Comparison of ENCODE assay signal across 22 cellular contexts in the genomic region with DNA sequence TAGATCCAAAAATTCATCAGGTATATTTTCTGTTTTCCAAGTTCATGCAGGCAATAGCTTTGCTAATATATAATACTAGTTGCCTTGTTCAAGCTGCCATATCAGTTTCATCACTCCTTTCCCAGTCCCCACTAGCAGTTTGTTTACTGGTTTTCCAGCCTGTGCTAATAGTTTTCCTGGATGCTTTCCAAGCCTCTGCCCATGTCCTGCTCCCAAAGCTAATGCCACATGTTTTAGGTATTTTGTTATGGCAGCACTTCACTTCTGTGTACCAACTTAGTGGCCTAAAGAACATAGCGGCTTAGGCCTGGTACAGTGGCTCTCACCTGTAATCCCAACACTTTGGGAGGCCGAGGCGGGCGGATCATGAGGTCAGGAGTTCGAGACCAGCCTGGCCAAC. TPM values are rescaled to one million over a fixed set of nuclear protein-coding genes. Genes with fewer than 3 reads are reported as not detected.
DNase-seq lines count a peak whose midpoint lies in the region; FAIRE-seq and TF ChIP-seq lines count a peak whose summit lies in the region.
"Had no signal": no experiment of that assay in that cellular context is flagged by ENCODE, and none has a peak within 500 bp of the region (broad histone marks: within the 10 kb centered on the region; RNA-seq: fewer than 3 reads in every experiment).

No MANE protein-coding gene starts in this region.

- no peak overlapping the region for H2BK15ac ChIP-seq in mesenchymal stem cell (ENCODE audit: low read depth, poor library complexity, severe bottlenecking)

- H2AFZ ChIP-seq in GM23248 (no peak overlapping the region), mesenchymal stem cell (ENCODE audit: low read depth, low read length) (no peak overlapping the region)

- in situ Hi-C loops in GM23248 (cut with MboI), result no loop called here

- no peak overlapping the region for H3K9ac ChIP-seq in GM23248
- no peak overlapping the region for H3K9ac ChIP-seq in mesenchymal stem cell (ENCODE audit: low read length)

- WGBS in GM23248 (ENCODE audit: low coverage in 1 of 2, low lambda C conversion rate in 2 of 2, missing lambda C conversion rate in 2 of 2), 2 experiments, result 97 to 99% methylated on average over 5 of the region's 5 CpGs
- 99% methylated on average over 4 of the region's 5 CpGs for WGBS in mesenchymal stem cell

- H3K4ac ChIP-seq in mesenchymal stem cell (ENCODE audit: low read depth in 1 of 2, low read length in 2 of 2), result no peak overlapping the region

- no peak overlapping the region for H3K4me3 ChIP-seq in GM23248
- H3K4me3 ChIP-seq in mesenchymal stem cell (ENCODE audit: insufficient read depth in 1 of 2, low read depth in 1 of 2, low read length in 2 of 2), result no peak overlapping the region
- H3K4me3 ChIP-seq: K562, SJSA1 had no signal

- H2BK5ac ChIP-seq in mesenchymal stem cell (ENCODE audit: low read depth, low read length, poor library complexity, severe bottlenecking), result no peak overlapping the region

- H3F3A ChIP-seq in GM23248 (ENCODE audit: insufficient read depth), result no peaks in the 10 kb centered on the region

- no peak overlapping the region for H3K23ac ChIP-seq in mesenchymal stem cell (ENCODE audit: low read length in 2 of 2)

- H3K4me1 ChIP-seq in GM23248 (ENCODE audit: insufficient read depth), result no peaks in the 10 kb centered on the region
- H3K4me1 ChIP-seq in mesenchymal stem cell (ENCODE audit: control insufficient read depth, insufficient read depth, low read depth, low read length), result no peaks in the 10 kb centered on the region
- H3K4me1 ChIP-seq: SJSA1 had no signal

- no peaks in the 10 kb centered on the region for H4K20me1 ChIP-seq in GM23248 (ENCODE audit: insufficient read depth)

- no peak for TF ChIP-seq POLR2A in GM12891 (IDR thresholded peaks at IDR 0.05; ENCODE audit: low read depth, low read length)
- TF ChIP-seq POLR2A in GM12892 (IDR thresholded peaks at IDR 0.05; ENCODE audit: low read depth, low read length), result no peak

- H3K27ac ChIP-seq in GM23248 (no peak overlapping the region), mesenchymal stem cell (ENCODE audit: low read length, poor library complexity, severe bottlenecking) (no peak overlapping the region)
- H3K27ac ChIP-seq: 22Rv1, RWPE1, SJSA1 had no signal

- peaks cover 72% of the 10 kb centered on the region for H3K79me2 ChIP-seq in GM23248 (ENCODE audit: insufficient read depth)

- no peak overlapping the region for H2BK120ac ChIP-seq in mesenchymal stem cell (ENCODE audit: low read depth, low read length)

- no peak overlapping the region for H3K14ac ChIP-seq in mesenchymal stem cell (ENCODE audit: low read length in 2 of 2)

- no peaks in the 10 kb centered on the region for H3K27me3 ChIP-seq in GM23248 (replicated peaks; ENCODE audit: insufficient read depth)
- no peaks in the 10 kb centered on the region for H3K27me3 ChIP-seq in mesenchymal stem cell (ENCODE audit: control insufficient read depth in 1 of 2, insufficient read depth in 1 of 2, low read length in 2 of 2)
- H3K27me3 ChIP-seq: SJSA1 had no signal

- H3K4me2 ChIP-seq in GM23248 (ENCODE audit: unreplicated experiment) (no peak overlapping the region), mesenchymal stem cell (ENCODE audit: low read length, poor library complexity, severe bottlenecking) (no peak overlapping the region)

- no peak for FAIRE-seq in GM12891 (lab: Jason Lieb, UNC)
- no peak for FAIRE-seq in GM12892 (lab: Jason Lieb, UNC)
- FAIRE-seq: GM19239, K562 had no signal

- H3K36me3 ChIP-seq in GM23248 (ENCODE audit: low read depth), result 0 out of 2 replicates have a peak, but pooled peaks cover 8% of the 10 kb centered on the region
- peaks cover 35 to 67% of the 10 kb centered on the region in 2 experiments for H3K36me3 ChIP-seq in mesenchymal stem cell (ENCODE audit: control insufficient read depth in 1 of 2, insufficient read depth in 2 of 2, low read depth in 1 of 2, low read length in 2 of 2)

- H3K9me3 ChIP-seq in GM23248 (ENCODE audit: low read depth), result no peaks in the 10 kb centered on the region
- H3K9me3 ChIP-seq in mesenchymal stem cell (ENCODE audit: control insufficient read depth, low read length), result peaks cover 55% of the 10 kb centered on the region

- no peak overlapping the region for H2BK12ac ChIP-seq in mesenchymal stem cell (ENCODE audit: low read length in 2 of 2)

- no peak overlapping the region for H3K18ac ChIP-seq in mesenchymal stem cell (ENCODE audit: low read depth in 1 of 2, low read length in 2 of 2)

- H3K9me2 ChIP-seq in GM23248 (ENCODE audit: insufficient read depth), result no peaks in the 10 kb centered on the region

- DNase-seq in DMS 273 (lab: John Stamatoyannopoulos, UW; ENCODE audit: unreplicated experiment) (peak; percentile 37), DMS 273 treated with DMSO at 0.1 percent for 48 hours (lab: John Stamatoyannopoulos, UW) (no peak), GM23248 (peak; percentile 11), astrocyte of the hippocampus (ENCODE audit: low read depth, low spot score) (peak; percentile 8), mesenchymal stem cell (peak; percentile 28), GM12891 (ENCODE audit: insufficient read length, low spot score) (no peak), SHP77 treated with DMSO at 0.1 percent for 48 hours (lab: John Stamatoyannopoulos, UW) (no peak), GM12892 (ENCODE audit: insufficient read length) (no peak)
- DNase-seq: GDM1, GOT3, MV-4-11, NCI-H187, NCI-H2107, NCI-H2227 treated with DMSO at 0.1 percent for 48 hours, NCI-H524, NCI-H82, PC-3 had no signal

- H2AK5ac ChIP-seq in mesenchymal stem cell (ENCODE audit: low read length, severe bottlenecking), result no peak overlapping the region

- H4K8ac ChIP-seq in mesenchymal stem cell (ENCODE audit: low read length), result no peak overlapping the region

- peaks cover 44% of the 10 kb centered on the region for H3K79me1 ChIP-seq in mesenchymal stem cell (replicated peaks; ENCODE audit: low read length, poor library complexity, severe bottlenecking)

- no peak overlapping the region for H4K91ac ChIP-seq in mesenchymal stem cell (ENCODE audit: low read length)

TF ChIP-seq in GM12891, 5 proteins besides CTCF, POLR2A, EP300 and RAD21:
- TF ChIP-seq POU2F2 (IDR thresholded peaks at IDR 0.05; ENCODE audit: low read depth, low read length), result no peak
- TF ChIP-seq PAX5 (IDR thresholded peaks at IDR 0.05; ENCODE audit: insufficient read depth, low read length, severe bottlenecking), result no peak
- TF ChIP-seq POLR2AphosphoS5 (IDR thresholded peaks at IDR 0.05; ENCODE audit: low read depth, low read length), result no peak
- no peak for TF ChIP-seq TAF1 (IDR thresholded peaks at IDR 0.05; ENCODE audit: low read depth, low read length)
- no peak for TF ChIP-seq SPI1 (IDR thresholded peaks at IDR 0.05; ENCODE audit: low read depth, low read length)

RNA-seq across cellular contexts. Expression of a gene that starts 28.1 kb away (rescaled TPM):
- 3.5 and 10.2 TPM in 2 replicates for total RNA-seq in GM23248 (2014; rRNA removed; shearing (Covaris generic))
- 2.4 and 2.9 TPM in 2 replicates for polyA plus RNA-seq in GM23248 (2016; fragmentation: Nextera tagmentation; extraction: Ambion mirVana)
- polyA plus RNA-seq in mesenchymal stem cell (2013, experiment 1 of 2), result 1.7 TPM
- polyA plus RNA-seq in mesenchymal stem cell (2013, experiment 2 of 2), result 1.4 TPM
- polyA plus RNA-seq in GM12891 (2012; ENCODE audit: low read depth, missing spikeins), result 1.9 TPM
- polyA plus RNA-seq in GM12892 (2012; ENCODE audit: missing spikeins), result 3.4 TPM

Comparison
In these comparisons a context has a peak if more than half of its experiments do, and no peak if none do; other contexts are left out.
1. DNase-seq: peak in DMS 273 (single experiment), GM23248 (single experiment), astrocyte of the hippocampus (single experiment) and mesenchymal stem cell (single experiment); none in DMS 273 treated with DMSO at 0.1 percent for 48 hours (single experiment), GM12891 (single experiment), SHP77 treated with DMSO at 0.1 percent for 48 hours (single experiment) and GM12892 (single experiment).